In genomic region chr22:39135092-39135896, GRCh38 we compare ENCODE assay signal across 9 cellular contexts. TPM values are rescaled to one million over a fixed set of nuclear protein-coding genes. Genes with fewer than 3 reads are reported as not detected.
A peak's percentile ranks its signal among the peaks of the same experiment; 100 is the strongest.
DNase-seq lines count a peak whose midpoint lies in the region; ATAC-seq and TF ChIP-seq lines count a peak whose summit lies in the region.
"Had no signal": no experiment of that assay in that cellular context is flagged by ENCODE, and none has a peak within 500 bp of the region (broad histone marks: within the 10 kb centered on the region; RNA-seq: fewer than 3 reads in every experiment).

No MANE protein-coding gene starts in this region.

- CTCF ChIA-PET in activated CD8-positive, alpha-beta memory T cell treated with anti-CD3 and anti-CD28 coated beads, Interleukin-2, amount 10 ng/mL, durations not matched to agents 7 days and 5 days (lab: Charles Lee) = interaction anchor here (0.6 to 1.2 kb wide), 4 partner anchors 18 to 265 kb away, joined by 3 to 6 read pairs (median 3); no protein-coding TSS in a partner anchor

- intact Hi-C loops in sciatic nerve (cut with DNase I) = no loop called here

- TF ChIP-seq CTCF in LNCAP (IDR thresholded peaks at IDR 0.05) (peak; percentile 74), foreskin fibroblast (IDR thresholded peaks at IDR 0.05; ENCODE audit: low read depth, low read length) (peak; percentile 57)

- peak; percentile 72 for ATAC-seq in activated CD8-positive, alpha-beta memory T cell treated with anti-CD3 and anti-CD28 coated beads, Interleukin-2, amount 10 ng/mL, durations not matched to agents 7 days and 5 days
- no peak for ATAC-seq in sciatic nerve
- no peak for ATAC-seq in GM18858 (IDR thresholded peaks at IDR 0.05; ENCODE audit: unreplicated experiment)
- no peak for ATAC-seq in GM19452 (IDR thresholded peaks at IDR 0.05; ENCODE audit: unreplicated experiment)

- H3K27ac Mint-ChIP-seq in activated CD8-positive, alpha-beta memory T cell treated with anti-CD3 and anti-CD28 coated beads, Interleukin-2, amount 10 ng/mL, durations not matched to agents 7 days and 5 days = no peak overlapping the region

- no peaks in the 10 kb centered on the region for H3K36me3 Mint-ChIP-seq in activated CD8-positive, alpha-beta memory T cell treated with anti-CD3 and anti-CD28 coated beads, Interleukin-2, amount 10 ng/mL, durations not matched to agents 7 days and 5 days

- peaks cover 28% of the 10 kb centered on the region for H3K36me3 ChIP-seq in effector memory CD4-positive, alpha-beta T cell (ENCODE audit: control insufficient read depth, insufficient read depth, low read length)

- no peaks in the 10 kb centered on the region for H3K4me1 Mint-ChIP-seq in activated CD8-positive, alpha-beta memory T cell treated with anti-CD3 and anti-CD28 coated beads, Interleukin-2, amount 10 ng/mL, durations not matched to agents 7 days and 5 days

- H3K4me3 ChIP-seq in foreskin fibroblast (ENCODE audit: low read depth in 1 of 2, low read length in 2 of 2) = no peak overlapping the region
- no peak overlapping the region for H3K4me3 ChIP-seq in effector memory CD4-positive, alpha-beta T cell (ENCODE audit: insufficient read depth, low read depth, low read length, poor library complexity, severe bottlenecking)

- no peaks in the 10 kb centered on the region for H3K4me1 ChIP-seq in effector memory CD4-positive, alpha-beta T cell (ENCODE audit: control insufficient read depth, insufficient read depth, low read length, poor library complexity, severe bottlenecking)

- H3K27me3 Mint-ChIP-seq in activated CD8-positive, alpha-beta memory T cell treated with anti-CD3 and anti-CD28 coated beads, Interleukin-2, amount 10 ng/mL, durations not matched to agents 7 days and 5 days = no peaks in the 10 kb centered on the region

- H3K27ac ChIP-seq in effector memory CD4-positive, alpha-beta T cell (ENCODE audit: insufficient read depth, low read length, poor library complexity, severe bottlenecking) = no peak overlapping the region
- H3K27ac ChIP-seq: neutrophil had no signal

- no peak overlapping the region for H3K4me3 Mint-ChIP-seq in activated CD8-positive, alpha-beta memory T cell treated with anti-CD3 and anti-CD28 coated beads, Interleukin-2, amount 10 ng/mL, durations not matched to agents 7 days and 5 days

- H3K27me3 ChIP-seq in effector memory CD4-positive, alpha-beta T cell (replicated peaks; ENCODE audit: control insufficient read depth, insufficient read depth, low read length, poor library complexity, severe bottlenecking) = no peaks in the 10 kb centered on the region
- H3K27me3 ChIP-seq: neutrophil had no signal

- no peaks in the 10 kb centered on the region for H3K9me3 Mint-ChIP-seq in activated CD8-positive, alpha-beta memory T cell treated with anti-CD3 and anti-CD28 coated beads, Interleukin-2, amount 10 ng/mL, durations not matched to agents 7 days and 5 days (ENCODE audit: low read depth)

- H3K9me3 ChIP-seq in effector memory CD4-positive, alpha-beta T cell (ENCODE audit: control insufficient read depth, low read length) = no peaks in the 10 kb centered on the region
- H3K9me3 ChIP-seq: neutrophil had no signal

- DNase-seq in GM03348 (ENCODE audit: low spot score) (peak; percentile 62), foreskin fibroblast (peak; percentile 30 to 77), sciatic nerve (ENCODE audit: low spot score) (peak; percentile 61)
- no peak for DNase-seq in activated CD8-positive, alpha-beta memory T cell treated with anti-CD3 and anti-CD28 coated beads, Interleukin-2, amount 10 ng/mL, durations not matched to agents 7 days and 5 days
- DNase-seq in effector memory CD4-positive, alpha-beta T cell = no peak

RNA-seq across cellular contexts. Expression of gene CBX7, which starts 17.2 kb away (rescaled TPM):
- total RNA-seq in activated CD8-positive, alpha-beta memory T cell treated with anti-CD3 and anti-CD28 coated beads, Interleukin-2, amount 10 ng/mL, durations not matched to agents 7 days and 5 days = 10 to 100 TPM; 12.7 to 13.5 TPM
- 115 TPM for total RNA-seq in sciatic nerve

RNA-seq across cellular contexts. Expression of gene APOBEC3H, which starts 38.2 kb away (rescaled TPM):
- 100 to 1,000 TPM in 1 of 2 experiments, 10 to 100 TPM in 1; 67.0 to 137 TPM for total RNA-seq in activated CD8-positive, alpha-beta memory T cell treated with anti-CD3 and anti-CD28 coated beads, Interleukin-2, amount 10 ng/mL, durations not matched to agents 7 days and 5 days
- 1.1 TPM for total RNA-seq in sciatic nerve

RNA-seq across cellular contexts. Expression of gene APOBEC3G, which starts 58.2 kb away (rescaled TPM):
- total RNA-seq in activated CD8-positive, alpha-beta memory T cell treated with anti-CD3 and anti-CD28 coated beads, Interleukin-2, amount 10 ng/mL, durations not matched to agents 7 days and 5 days = 100 to 1,000 TPM; 146 to 196 TPM
- 8.9 TPM for total RNA-seq in sciatic nerve

Comparison
In these comparisons a context has a peak if more than half of its experiments do, and no peak if none do; other contexts are left out.
1. DNase-seq: peak in GM03348 (single experiment), foreskin fibroblast (2 of 2) and sciatic nerve (single experiment); none in activated CD8-positive, alpha-beta memory T cell treated with anti-CD3 and anti-CD28 coated beads, Interleukin-2, amount 10 ng/mL, durations not matched to agents 7 days and 5 days (single experiment) and effector memory CD4-positive, alpha-beta T cell (0 of 3).
2. RNA of gene APOBEC3H, which starts 38.2 kb away (total RNA-seq): 67.0 to 137 TPM in activated CD8-positive, alpha-beta memory T cell treated with anti-CD3 and anti-CD28 coated beads, Interleukin-2, amount 10 ng/mL, durations not matched to agents 7 days and 5 days; 1.1 TPM in sciatic nerve (single experiment); every median in the first group is over 10 times any median in the second.
3. RNA of gene APOBEC3G, which starts 58.2 kb away (total RNA-seq): 146 to 196 TPM in activated CD8-positive, alpha-beta memory T cell treated with anti-CD3 and anti-CD28 coated beads, Interleukin-2, amount 10 ng/mL, durations not matched to agents 7 days and 5 days; 8.9 TPM in sciatic nerve (single experiment); every median in the first group is over 10 times any median in the second.